25 cellular contexts compared by ENCODE assay signal in the genomic region with DNA sequence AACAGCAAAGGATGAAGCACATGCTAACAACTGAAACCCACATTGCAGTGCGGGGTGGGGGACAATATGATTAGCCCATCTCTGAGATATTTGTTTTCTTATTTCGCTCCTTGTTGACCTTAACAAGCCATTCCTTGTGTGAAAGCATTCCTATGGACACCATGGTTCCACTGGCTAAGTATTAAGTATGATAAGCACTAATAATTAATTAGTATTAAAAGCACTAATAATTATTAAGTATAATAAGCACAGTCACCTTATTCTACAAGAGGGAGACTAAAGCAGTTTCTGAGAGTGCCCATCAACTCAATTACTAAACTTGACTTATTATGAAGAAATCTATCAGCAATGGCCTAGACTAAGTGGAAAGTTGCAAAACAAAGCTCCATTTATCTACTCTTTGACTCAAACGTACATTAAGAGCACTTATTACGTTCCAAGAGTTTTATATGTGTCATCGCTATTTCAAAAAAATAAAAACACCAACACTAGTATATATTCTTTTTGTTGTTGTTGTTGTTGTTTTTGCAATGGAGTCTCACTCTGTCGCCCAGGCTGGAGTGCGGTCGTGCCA.
DNase-seq lines count a peak whose midpoint lies in the region; ATAC-seq, FAIRE-seq and TF ChIP-seq lines count a peak whose summit lies in the region.
"Had no signal": no experiment of that assay in that cellular context is flagged by ENCODE, and none has a peak within 500 bp of the region (broad histone marks: within the 10 kb centered on the region; RNA-seq: fewer than 3 reads in every experiment).

No MANE protein-coding gene starts in this region.

- no peaks in the 10 kb centered on the region for H3K27me3 ChIP-seq in IMR-90 (ENCODE audit: control insufficient read depth, insufficient read depth, low read length)
- no peaks in the 10 kb centered on the region for H3K27me3 ChIP-seq in neuronal stem cell (ENCODE audit: control insufficient read depth in 3 of 3, insufficient read depth in 3 of 3, low read depth in 1 of 3, low read length in 3 of 3)
- H3K27me3 ChIP-seq in CD8-positive, alpha-beta T cell (ENCODE audit: insufficient read depth, low read length) = no peaks in the 10 kb centered on the region
- H3K27me3 ChIP-seq: SJSA1 had no signal

- H3K27ac Mint-ChIP-seq in brain = peak overlapping the region in 4 of 5 experiments; percentile 28 to 99 (median 66)
- no peak overlapping the region for H3K27ac Mint-ChIP-seq in CD8-positive, alpha-beta T cell
- H3K27ac Mint-ChIP-seq: CD4-positive, alpha-beta memory T cell; IgD-negative memory B cell had no signal

- H3K4me2 ChIP-seq in IMR-90 (ENCODE audit: low read depth, low read length) = no peak overlapping the region
- no peak overlapping the region for H3K4me2 ChIP-seq in neuronal stem cell (ENCODE audit: insufficient read depth, low read length, poor library complexity, severe bottlenecking)
- H3K4me2 ChIP-seq: A549 had no signal

- no peaks in the 10 kb centered on the region for H3K9me3 Mint-ChIP-seq in brain
- H3K9me3 Mint-ChIP-seq in CD8-positive, alpha-beta T cell = no peaks in the 10 kb centered on the region
- H3K9me3 Mint-ChIP-seq: IgD-negative memory B cell had no signal

- H3K9me1 ChIP-seq in IMR-90 (ENCODE audit: insufficient read depth, low read length) = peaks cover 6% of the 10 kb centered on the region

- no peaks in the 10 kb centered on the region for H3K36me3 ChIP-seq in IMR-90 (ENCODE audit: control insufficient read depth, insufficient read depth, low read length)
- H3K36me3 ChIP-seq in neuronal stem cell (replicated peaks in 1 of 2; ENCODE audit: control insufficient read depth in 2 of 2, insufficient read depth in 2 of 2, low read length in 2 of 2) = no peaks in the 10 kb centered on the region
- no peaks in the 10 kb centered on the region for H3K36me3 ChIP-seq in CD8-positive, alpha-beta T cell (ENCODE audit: insufficient read depth, low read length)
- H3K36me3 ChIP-seq: SJSA1 had no signal

- H3K36me3 Mint-ChIP-seq in brain = peaks cover 3% of the 10 kb centered on the region
- no peaks in the 10 kb centered on the region for H3K36me3 Mint-ChIP-seq in CD8-positive, alpha-beta T cell
- H3K36me3 Mint-ChIP-seq: CD4-positive, alpha-beta memory T cell had no signal

- H3K9ac ChIP-seq in IMR-90 (ENCODE audit: low read depth, low read length) (no peak overlapping the region), neuronal stem cell (ENCODE audit: low read depth, low read length, poor library complexity) (no peak overlapping the region)

- H3K27me3 Mint-ChIP-seq in brain = peaks cover 3% of the 10 kb centered on the region
- H3K27me3 Mint-ChIP-seq in CD8-positive, alpha-beta T cell (ENCODE audit: low read depth) = peaks cover 8% of the 10 kb centered on the region

- H3K4ac ChIP-seq in IMR-90 (ENCODE audit: low read depth, low read length) (peak overlapping the region; percentile 18; the same call in 1 of the 2 replicates), neuronal stem cell (ENCODE audit: low read length) (no peak overlapping the region)

- FAIRE-seq in A204.1 (lab: Jason Lieb, UNC) = peak; percentile 83
- FAIRE-seq: A549, GM19239, H1 had no signal

- no peak for TF ChIP-seq POLR2A in IMR-90 (IDR thresholded peaks at IDR 0.05; ENCODE audit: low read depth, low read length)

- no peak overlapping the region for H2BK5ac ChIP-seq in IMR-90 (ENCODE audit: low read depth, low read length, poor library complexity, severe bottlenecking)
- H2BK5ac ChIP-seq in neuronal stem cell (ENCODE audit: low read length) = no peak overlapping the region

- peaks cover 64% of the 10 kb centered on the region for H3K4me1 Mint-ChIP-seq in brain
- no peaks in the 10 kb centered on the region for H3K4me1 Mint-ChIP-seq in CD8-positive, alpha-beta T cell (ENCODE audit: low read depth)
- H3K4me1 Mint-ChIP-seq: CD4-positive, alpha-beta memory T cell; IgD-negative memory B cell had no signal

- H2BK12ac ChIP-seq in neuronal stem cell (ENCODE audit: low read length) = no peak overlapping the region

- DNase-seq in IMR-90 = no peak
- no peak for DNase-seq in neuronal stem cell (ENCODE audit: low spot score)
- DNase-seq in CD8-positive, alpha-beta T cell = no peak
- no peak for DNase-seq in NCI-H748 (lab: John Stamatoyannopoulos, UW; ENCODE audit: unreplicated experiment)
- no peak for DNase-seq in substantia nigra (lab: John Stamatoyannopoulos, UW)
- DNase-seq: C1 segment of cervical spinal cord; CD4-positive, alpha-beta memory T cell; DMS153; DND-41; HCEC 1CT; NCI-H1048; NCI-H1417; NCI-H1694; NCI-H2029 treated with DMSO at 0.1 percent for 48 hours; NCI-H446 treated with DMSO at 0.1 percent for 48 hours; NCI-H526; Right ventricle myocardium superior; RPMI8226 had no signal

- H4K91ac ChIP-seq in IMR-90 (ENCODE audit: insufficient read depth, low read depth, low read length) (no peak overlapping the region), neuronal stem cell (ENCODE audit: low read depth, low read length, poor library complexity) (no peak overlapping the region)

- H3K14ac ChIP-seq in IMR-90 (replicated peaks; ENCODE audit: low read depth, low read length) = 0 out of 2 replicates have a peak overlapping the region, but pooled peaks have one; percentile 36
- H3K14ac ChIP-seq in neuronal stem cell (ENCODE audit: low read length) = no peak overlapping the region

- H2BK120ac ChIP-seq in IMR-90 (ENCODE audit: low read depth, low read length) = no peak overlapping the region
- no peak overlapping the region for H2BK120ac ChIP-seq in neuronal stem cell (ENCODE audit: low read depth, low read length)

- H2BK20ac ChIP-seq in IMR-90 (ENCODE audit: low read depth, low read length) = no peak overlapping the region

- H2AFZ ChIP-seq in IMR-90 (replicated peaks; ENCODE audit: low read length, poor library complexity) = no peak overlapping the region
- H2AFZ ChIP-seq in neuronal stem cell (ENCODE audit: low read length) = no peak overlapping the region

- H3K23ac ChIP-seq in IMR-90 (ENCODE audit: low read depth, low read length) = no peak overlapping the region
- H3K23ac ChIP-seq in neuronal stem cell (ENCODE audit: low read depth, low read length, poor library complexity) = no peak overlapping the region

- no peak overlapping the region for H2AK9ac ChIP-seq in IMR-90 (replicated peaks; ENCODE audit: low read depth, low read length, poor library complexity)

- H3K4me1 ChIP-seq in IMR-90 (ENCODE audit: control insufficient read depth, insufficient read depth, low read length) (peaks cover 12% of the 10 kb centered on the region), neuronal stem cell (ENCODE audit: control insufficient read depth in 2 of 2, insufficient read depth in 1 of 2, low read depth in 1 of 2, low read length in 2 of 2) (peaks cover 11 to 27% of the 10 kb centered on the region in 2 donors)
- no peaks in the 10 kb centered on the region for H3K4me1 ChIP-seq in CD8-positive, alpha-beta T cell (ENCODE audit: insufficient read depth, low read length)

- intact Hi-C loops in IMR-90 (cut with micrococcal nuclease) = loop anchor here (5.0 kb wide), 1 partner anchor 64 kb away; the partner anchor contains the start of gene RBFOX2
- intact Hi-C loops in CD8-positive, alpha-beta T cell (cut with DNase I, micrococcal nuclease) = no loop called here

- TF ChIP-seq CTCF in IMR-90 (conservative IDR thresholded peaks at IDR 0.05; ENCODE audit: low read depth, low read length) (no peak), brain (conservative IDR thresholded peaks at IDR 0.05) (no peak)
- TF ChIP-seq CTCF in CD8-positive, alpha-beta T cell (IDR thresholded peaks at IDR 0.05) = no peak

- H2AK5ac ChIP-seq in IMR-90 (ENCODE audit: low read depth, low read length) (no peak overlapping the region), neuronal stem cell (ENCODE audit: low read depth, low read length) (no peak overlapping the region)

- no CpG with 5 or more reads among the region's 8 CpGs for WGBS in IMR-90 (ENCODE audit: extremely low coverage in 2 of 2, insufficient read length in 1 of 2), 2 experiments
- no CpG with 5 or more reads among the region's 8 CpGs for WGBS in neuronal stem cell (ENCODE audit: extremely low coverage in 2 of 2, insufficient read length in 2 of 2, insufficient replicate concordance in 1 of 2), 2 donors

- CTCF ChIA-PET in IMR-90 (lab: Yijun Ruan, JAX) = no interaction called here
- CTCF ChIA-PET in CD8-positive, alpha-beta T cell (lab: Charles Lee) = no interaction called here

- H4K8ac ChIP-seq in IMR-90 (ENCODE audit: low read depth in 2 of 2, low read length in 2 of 2) (no peak overlapping the region; a peak in 1 of 4 replicates), neuronal stem cell (ENCODE audit: low read depth, low read length) (no peak overlapping the region)

- no peak for ATAC-seq in IMR-90 (ENCODE audit: low read depth)
- no peak for ATAC-seq in CD8-positive, alpha-beta T cell
- ATAC-seq: A549 had no signal

- H2BK15ac ChIP-seq in IMR-90 (ENCODE audit: low read depth, low read length) = no peak overlapping the region
- no peak overlapping the region for H2BK15ac ChIP-seq in neuronal stem cell (ENCODE audit: low read length)

- peak overlapping the region in 4 of 5 experiments; percentile 1 to 88 (median 24) for H3K4me3 Mint-ChIP-seq in brain
- H3K4me3 Mint-ChIP-seq in CD8-positive, alpha-beta T cell = no peak overlapping the region
- H3K4me3 Mint-ChIP-seq: CD4-positive, alpha-beta memory T cell; IgD-negative memory B cell had no signal

- H3K27ac ChIP-seq in IMR-90 (ENCODE audit: insufficient read depth, low read length) = no peak overlapping the region
- H3K27ac ChIP-seq in neuronal stem cell (replicated peaks; ENCODE audit: low read length) = peak overlapping the region; percentile 33
- no peak overlapping the region for H3K27ac ChIP-seq in CD8-positive, alpha-beta T cell (ENCODE audit: low read depth, low read length)
- H3K27ac ChIP-seq in substantia nigra (ENCODE audit: low read depth, low read length, poor library complexity, severe bottlenecking) = no peak overlapping the region
- H3K27ac ChIP-seq: A549, SJSA1 had no signal

- H3K4me3 ChIP-seq in IMR-90 (ENCODE audit: insufficient read depth, low read depth, low read length) = no peak overlapping the region
- no peak overlapping the region for H3K4me3 ChIP-seq in neuronal stem cell (ENCODE audit: low read length in 2 of 2)
- H3K4me3 ChIP-seq in CD8-positive, alpha-beta T cell (ENCODE audit: low read depth, low read length) = no peak overlapping the region
- H3K4me3 ChIP-seq: A549, SJSA1 had no signal

- H3K56ac ChIP-seq in IMR-90 (ENCODE audit: extremely low read depth, insufficient read depth, low read length) = no peak overlapping the region

- dilution Hi-C loops in IMR-90 (cut with HindIII; ENCODE audit: low sequenced_read_pairs, unreplicated experiment) = no loop called here

- H3K79me1 ChIP-seq in IMR-90 (ENCODE audit: low read depth in 1 of 2, low read length in 2 of 2) = peaks cover 53 to 84% of the 10 kb centered on the region in 2 experiments
- H3K79me1 ChIP-seq in neuronal stem cell (ENCODE audit: low read depth, low read length) = peaks cover 2% of the 10 kb centered on the region

- POLR2A ChIA-PET in IMR-90 (lab: Charles Lee; ENCODE audit: unreplicated experiment) = no interaction called here
- POLR2A ChIA-PET in CD8-positive, alpha-beta T cell (lab: Charles Lee) = no interaction called here

- peaks cover 16% of the 10 kb centered on the region for H4K20me1 ChIP-seq in IMR-90 (ENCODE audit: insufficient read depth, low read length)

- BruUV-seq in IMR-90 (replicated peaks; lab: Mats Ljungman, UMichigan) = no TSS peak

- H3K18ac ChIP-seq in IMR-90 (ENCODE audit: low read depth, low read length) (no peak overlapping the region), neuronal stem cell (ENCODE audit: low read length) (no peak overlapping the region)

- no peak for TF ChIP-seq RAD21 in IMR-90 (IDR thresholded peaks at IDR 0.05; ENCODE audit: low read length)

- no peak overlapping the region for H4K5ac ChIP-seq in IMR-90 (ENCODE audit: low read depth, low read length)

- in situ Hi-C loops in IMR-90 (cut with MboI; ENCODE audit: low sequenced_read_pairs) = no loop called here

- H3K9me3 ChIP-seq in IMR-90 (ENCODE audit: control insufficient read depth, insufficient read depth, low read length) (no peaks in the 10 kb centered on the region), neuronal stem cell (replicated peaks in 1 of 2; ENCODE audit: control insufficient read depth in 2 of 2, insufficient read depth in 1 of 2, low read depth in 1 of 2, low read length in 2 of 2) (no peaks in the 10 kb centered on the region)
- no peaks in the 10 kb centered on the region for H3K9me3 ChIP-seq in CD8-positive, alpha-beta T cell (ENCODE audit: low read length)
- H3K9me3 ChIP-seq: A549, SJSA1 had no signal
